15 cellular contexts compared by ENCODE assay signal in genomic region chr6:3409699-3410384, GRCh38. TPM values are rescaled to one million over a fixed set of nuclear protein-coding genes. Genes with fewer than 3 reads are reported as not detected.
A peak's percentile ranks its signal among the peaks of the same experiment; 100 is the strongest.
DNase-seq lines count a peak whose midpoint lies in the region; ATAC-seq, FAIRE-seq and TF ChIP-seq lines count a peak whose summit lies in the region.
"Had no signal": no experiment of that assay in that cellular context is flagged by ENCODE, and none has a peak within 500 bp of the region (broad histone marks: within the 10 kb centered on the region; RNA-seq: fewer than 3 reads in every experiment).

No MANE protein-coding gene starts in this region.

- H3K27me3 ChIP-seq in right cardiac atrium (ENCODE audit: control insufficient read depth, insufficient read depth) (no peaks in the 10 kb centered on the region), upper lobe of left lung (no peaks in the 10 kb centered on the region)
- H3K27me3 ChIP-seq: suprapubic skin had no signal

- peaks cover 4% of the 10 kb centered on the region for H3K9me3 Mint-ChIP-seq in mesothelial cell of epicardium
- H3K9me3 Mint-ChIP-seq: activated naive CD4-positive, alpha-beta T cell treated with anti-CD3 and anti-CD28 coated beads, Interleukin-2, amount 50 U/mL, for 24 hours had no signal

- peaks cover 17% of the 10 kb centered on the region for H3K36me3 Mint-ChIP-seq in mesothelial cell of epicardium

- no peak overlapping the region for H3K4me3 Mint-ChIP-seq in mesothelial cell of epicardium
- H3K4me3 Mint-ChIP-seq: activated naive CD4-positive, alpha-beta T cell treated with anti-CD3 and anti-CD28 coated beads, Interleukin-2, amount 50 U/mL, for 24 hours had no signal

- WGBS in right cardiac atrium: 88% methylated on average over 13 of the region's 13 CpGs
- WGBS in upper lobe of left lung, 2 donors: 60 to 67% methylated on average over 13 of the region's 13 CpGs

- no peaks in the 10 kb centered on the region for H3K36me3 ChIP-seq in upper lobe of left lung

- peaks cover 24% of the 10 kb centered on the region for H3K4me1 Mint-ChIP-seq in mesothelial cell of epicardium

- TF ChIP-seq POLR2A in upper lobe of left lung (IDR thresholded peaks at IDR 0.05): peak in 1 of 4 donors; percentile 32

- TF ChIP-seq CTCF in epithelial cell of esophagus (IDR thresholded peaks at IDR 0.05; ENCODE audit: insufficient read depth, low read depth, low read length, missing control alignments) (no peak), mesothelial cell of epicardium (IDR thresholded peaks at IDR 0.05; ENCODE audit: unreplicated experiment) (no peak), upper lobe of left lung (IDR thresholded peaks at IDR 0.05) (no peak)

- H3K4me1 ChIP-seq in right cardiac atrium (ENCODE audit: control insufficient read depth, insufficient read depth, low read length): no peaks in the 10 kb centered on the region
- H3K4me1 ChIP-seq in upper lobe of left lung: peaks cover 0 to 37% (median 20%) of the 10 kb centered on the region in 4 donors

- DNase-seq in Right ventricle myocardium inferior (ENCODE audit: missing footprints) (peak; percentile 59), right cardiac atrium (no peak), epithelial cell of esophagus (ENCODE audit: low read depth) (peak; percentile 78), mesothelial cell of epicardium (ENCODE audit: low spot score in 2 of 2, unreplicated experiment in 2 of 2) (no peak), upper lobe of left lung (peak in 1 of 2 donors; percentile 87), HTR-8/SVneo (ENCODE audit: insufficient read length, low spot score) (no peak), hepatic stellate cell (ENCODE audit: low spot score) (no peak)
- DNase-seq: mammary epithelial cell, NCI-H1092 treated with DMSO at 0.1 percent for 48 hours, NCI-H345, occipital lobe, SK-N-SH had no signal

- no peaks in the 10 kb centered on the region for H3K27me3 Mint-ChIP-seq in mesothelial cell of epicardium (ENCODE audit: low read depth)
- H3K27me3 Mint-ChIP-seq: activated naive CD4-positive, alpha-beta T cell treated with anti-CD3 and anti-CD28 coated beads, Interleukin-2, amount 50 U/mL, for 24 hours had no signal

- H3K4me3 ChIP-seq in right cardiac atrium (ENCODE audit: low read length) (no peak overlapping the region), epithelial cell of esophagus (ENCODE audit: low read length) (no peak overlapping the region), upper lobe of left lung (no peak overlapping the region)
- H3K4me3 ChIP-seq: suprapubic skin had no signal

- no peak for ATAC-seq in Right ventricle myocardium inferior
- ATAC-seq in right cardiac atrium: no peak
- ATAC-seq in upper lobe of left lung (ENCODE audit: low FRiP score in 2 of 2): peak; percentile 36 to 64
- no peak for ATAC-seq in HG03135 (IDR thresholded peaks at IDR 0.05; ENCODE audit: unreplicated experiment)

- H3K9me3 ChIP-seq in right cardiac atrium (ENCODE audit: control insufficient read depth, low read length) (no peaks in the 10 kb centered on the region), upper lobe of left lung (no peaks in the 10 kb centered on the region)
- H3K9me3 ChIP-seq: SK-N-SH, suprapubic skin had no signal

- H3K27ac ChIP-seq in right cardiac atrium (ENCODE audit: low read length) (no peak overlapping the region), upper lobe of left lung (peak overlapping the region; percentile 44 to 78 (median 64))
- H3K27ac ChIP-seq: suprapubic skin had no signal

- H3K27ac Mint-ChIP-seq in mesothelial cell of epicardium: peak overlapping the region; percentile 75
- H3K27ac Mint-ChIP-seq: activated naive CD4-positive, alpha-beta T cell treated with anti-CD3 and anti-CD28 coated beads, Interleukin-2, amount 50 U/mL, for 24 hours had no signal

- intact Hi-C loops in Right ventricle myocardium inferior (cut with DNase I): loop anchor here (10.0 kb wide), 1 partner anchor 315 kb away; no protein-coding TSS in a partner anchor
- intact Hi-C loops in right cardiac atrium (cut with DNase I): loop anchor here in 1 of 4 donors (10.0 kb wide), 1 partner anchor 325 kb away; no protein-coding TSS in a partner anchor

- FAIRE-seq in HTR-8/SVneo (lab: Jason Lieb, UNC): no peak

- TF ChIP-seq EP300 in upper lobe of left lung (IDR thresholded peaks at IDR 0.05): peak in 2 of 4 donors; percentile 57 to 74

RNA-seq across cellular contexts. Expression of gene SLC22A23, which starts 47.0 kb away (rescaled TPM):
- 5.6 TPM for total RNA-seq in Right ventricle myocardium inferior
- total RNA-seq in right cardiac atrium: 1 to 10 TPM; 2.8 to 6.4 (median 3.3) TPM
- 2.3 TPM for polyA plus RNA-seq in right cardiac atrium
- total RNA-seq in mesothelial cell of epicardium: 24.3 to 25.0 TPM (median 24.5 TPM) in 3 replicates
- 10 to 100 TPM; 18.2 to 73.1 (median 28.3) TPM for total RNA-seq in upper lobe of left lung
- polyA plus RNA-seq: SK-N-SH had no signal

Comparison
In these comparisons a context has a peak if more than half of its experiments do, and no peak if none do; other contexts are left out.
1. DNase-seq: peak in Right ventricle myocardium inferior (single experiment) and epithelial cell of esophagus (single experiment); none in right cardiac atrium (0 of 3), mesothelial cell of epicardium (0 of 2), HTR-8/SVneo (single experiment) and hepatic stellate cell (single experiment).
2. ATAC-seq: peak in upper lobe of left lung (2 of 2); none in Right ventricle myocardium inferior (single experiment), right cardiac atrium (0 of 2) and HG03135 (single experiment).